In genomic region chr9:34611251-34611810, GRCh38 we compare ENCODE assay signal across 6 cellular contexts. TPM values are rescaled to one million over a fixed set of nuclear protein-coding genes. Genes with fewer than 3 reads are reported as not detected.
DNase-seq lines count a peak whose midpoint lies in the region; ATAC-seq and TF ChIP-seq lines count a peak whose summit lies in the region.

No MANE protein-coding gene starts in this region.

- H3K27me3 Mint-ChIP-seq in neural progenitor cell (ENCODE audit: insufficient read depth, low read depth) = peaks cover 14% of the 10 kb centered on the region

- peaks cover 2% of the 10 kb centered on the region for H3K36me3 Mint-ChIP-seq in neural progenitor cell

- H3K27me3 ChIP-seq in breast epithelium = no peaks in the 10 kb centered on the region
- peaks cover 2% of the 10 kb centered on the region for H3K27me3 ChIP-seq in neural progenitor cell

- peak overlapping the region; percentile 96 for H3K27ac Mint-ChIP-seq in neural progenitor cell

- H3K27ac ChIP-seq in breast epithelium (peak overlapping the region; percentile 92 to 96), neural progenitor cell (no peak overlapping the region)

- H3K79me2 ChIP-seq in neural progenitor cell (ENCODE audit: low read depth) = peaks cover 13% of the 10 kb centered on the region

- peak; percentile 26 for DNase-seq in NCI-H82 (lab: John Stamatoyannopoulos, UW)
- DNase-seq in NCI-H82 treated with DMSO at 0.1 percent for 48 hours (lab: John Stamatoyannopoulos, UW; ENCODE audit: unreplicated experiment) = no peak
- DNase-seq in breast epithelium (ENCODE audit: low spot score in 2 of 2) = no peak
- DNase-seq in neural progenitor cell (ENCODE audit: low spot score) = no peak
- no peak for DNase-seq in RPMI8226

- no peak for TF ChIP-seq CTCF in breast epithelium (IDR thresholded peaks at IDR 0.05)
- no peak for TF ChIP-seq CTCF in neural progenitor cell (IDR thresholded peaks at IDR 0.05)

- H3K4me3 Mint-ChIP-seq in neural progenitor cell = peak overlapping the region; percentile 90

- peak overlapping the region; percentile 46 for H3K9ac ChIP-seq in neural progenitor cell

- no peaks in the 10 kb centered on the region for H3K9me3 Mint-ChIP-seq in neural progenitor cell

- H3K4me1 ChIP-seq in breast epithelium (peaks cover 0 to 5% of the 10 kb centered on the region in 2 donors), neural progenitor cell (peaks cover 8% of the 10 kb centered on the region)

- H3K9me3 ChIP-seq in breast epithelium (no peaks in the 10 kb centered on the region), neural progenitor cell (ENCODE audit: low read depth) (no peaks in the 10 kb centered on the region)

- H3K4me2 ChIP-seq in neural progenitor cell = peak overlapping the region; percentile 86

- H4K20me1 ChIP-seq in neural progenitor cell (ENCODE audit: low read depth) = no peaks in the 10 kb centered on the region

- no peak for TF ChIP-seq POLR2A in breast epithelium (IDR thresholded peaks at IDR 0.05)

- no peak for ATAC-seq in HG03097 (IDR thresholded peaks at IDR 0.05; ENCODE audit: low FRiP score, unreplicated experiment)

- intact Hi-C loops in breast epithelium (cut with DNase I; ENCODE audit: low total_unique reads) = no loop called here

- H3K36me3 ChIP-seq in breast epithelium = no peaks in the 10 kb centered on the region
- H3K36me3 ChIP-seq in neural progenitor cell = no peaks in the 10 kb centered on the region

- peak overlapping the region; percentile 61 for H2AFZ ChIP-seq in neural progenitor cell (replicated peaks)

- peak overlapping the region; percentile 62 to 92 (median 71) for H3K4me3 ChIP-seq in breast epithelium
- peak overlapping the region; percentile 66 for H3K4me3 ChIP-seq in neural progenitor cell

- peaks cover 14% of the 10 kb centered on the region for H3F3A ChIP-seq in neural progenitor cell (ENCODE audit: low read depth)

- H3K4me1 Mint-ChIP-seq in neural progenitor cell = peaks cover 24% of the 10 kb centered on the region

RNA-seq across cellular contexts. Expression of gene RPP25L, which starts 0.6 kb away (rescaled TPM):
- total RNA-seq in breast epithelium = 10 to 100 TPM; 28.5 to 37.9 (median 36.4) TPM
- 17.4 and 40.1 TPM in 2 replicates for total RNA-seq in neural progenitor cell (ENCODE audit: low replicate concordance)

RNA-seq across cellular contexts. Expression of gene DCTN3, which starts 9.0 kb away (rescaled TPM):
- total RNA-seq in breast epithelium (100 to 1,000 TPM in 2 of 3 donors, 10 to 100 TPM in 1; 84.0 to 114 (median 113) TPM), neural progenitor cell (ENCODE audit: low replicate concordance) (45.6 and 98.3 TPM in 2 replicates)

RNA-seq across cellular contexts. Expression of gene ARID3C, which starts 17.5 kb away (rescaled TPM):
- total RNA-seq in breast epithelium (under 1 TPM in 1 of 3 donors, not detected in 2; 0.29 TPM), neural progenitor cell (ENCODE audit: low replicate concordance) (4.7 and 5.3 TPM in 2 replicates)

RNA-seq across cellular contexts. Expression of gene CNTFR, which starts 21.8 kb away (rescaled TPM):
- 100 to 1,000 TPM in 1 of 3 donors, 10 to 100 TPM in 2; 11.3 to 103 (median 15.4) TPM for total RNA-seq in breast epithelium
- total RNA-seq in neural progenitor cell (ENCODE audit: low replicate concordance) = 8.6 and 37.2 TPM in 2 replicates

RNA-seq across cellular contexts. Expression of gene SIGMAR1, which starts 26.3 kb away (rescaled TPM):
- total RNA-seq in breast epithelium = 10 to 100 TPM; 62.6 to 84.8 (median 70.8) TPM
- total RNA-seq in neural progenitor cell (ENCODE audit: low replicate concordance) = 37.8 and 108 TPM in 2 replicates
